Comparison of ENCODE assay signal across 8 cellular contexts in genomic region chr2:111264956-111265355, GRCh38.
A peak's percentile ranks its signal among the peaks of the same experiment; 100 is the strongest.
DNase-seq lines count a peak whose midpoint lies in the region; ATAC-seq, FAIRE-seq and TF ChIP-seq lines count a peak whose summit lies in the region.
"Not testable (repeated sequence)": the region's sequence is repeated elsewhere in the genome, so short reads cannot be mapped to it uniquely, and the experiment has no call there.

No MANE protein-coding gene starts in this region.

- not testable (repeated sequence) for TF ChIP-seq CTCF in endothelial cell of umbilical vein (IDR thresholded peaks at IDR 0.05; ENCODE audit: extremely low read depth in 1 of 2, insufficient read depth in 1 of 2, low read depth in 1 of 2, low read length in 2 of 2); osteocyte (IDR thresholded peaks at IDR 0.05); retinal pigment epithelial cell (conservative IDR thresholded peaks at IDR 0.05; ENCODE audit: low read depth, low read length)

- CTCF ChIA-PET in endothelial cell of umbilical vein (lab: Charles Lee), result not testable (repeated sequence)

- not testable (repeated sequence) for H2AFZ ChIP-seq in endothelial cell of umbilical vein (ENCODE audit: low read depth, low read length)

- H3K9me3 Mint-ChIP-seq in dendritic cell treated with granulocyte-macrophage colony-stimulating factor and Interleukin-4, amounts not matched to agents 40 ng/mL and 50 ng/mL, for 4 days; osteocyte (ENCODE audit: unreplicated experiment): not testable (repeated sequence)

- H3K27me3 ChIP-seq in endothelial cell of umbilical vein (ENCODE audit: control insufficient read depth in 2 of 2, insufficient read depth in 2 of 2, low read length in 2 of 2), result not testable (repeated sequence)

- H3K9me1 ChIP-seq in endothelial cell of umbilical vein (replicated peaks; ENCODE audit: control insufficient read depth, extremely low read depth, insufficient read depth, low read length), result not testable (repeated sequence)

- dilution Hi-C loops in endothelial cell of umbilical vein (cut with MboI; ENCODE audit: extremely low pct_ligation_motif_present, low sequenced_read_pairs), result not testable (repeated sequence)

- H3K9ac ChIP-seq in endothelial cell of umbilical vein (replicated peaks; ENCODE audit: extremely low read depth, insufficient read depth, low read length), result not testable (repeated sequence)

- H3K4me3 Mint-ChIP-seq in dendritic cell treated with granulocyte-macrophage colony-stimulating factor and Interleukin-4, amounts not matched to agents 40 ng/mL and 50 ng/mL, for 4 days; osteocyte (ENCODE audit: unreplicated experiment): not testable (repeated sequence)

- intact Hi-C loops in dendritic cell treated with granulocyte-macrophage colony-stimulating factor and Interleukin-4, amounts not matched to agents 40 ng/mL and 50 ng/mL, for 4 days (cut with micrococcal nuclease); endothelial cell of umbilical vein (cut with micrococcal nuclease); left ventricle myocardium superior (cut with micrococcal nuclease): not testable (repeated sequence)

- not testable (repeated sequence) for TF ChIP-seq POLR2A in endothelial cell of umbilical vein (IDR thresholded peaks at IDR 0.05; ENCODE audit: low read depth, low read length)

- DNase-seq in G401 (ENCODE audit: low spot score), result peak; percentile 11
- peak; percentile 34 to 52 for DNase-seq in dermis microvascular lymphatic vessel endothelial cell (ENCODE audit: low read depth in 2 of 2)
- DNase-seq in endothelial cell of umbilical vein (ENCODE audit: low read depth, low spot score), result not testable (repeated sequence)
- peak; percentile 33 for DNase-seq in left ventricle myocardium superior
- peak; percentile 44 for DNase-seq in left lobe of liver (ENCODE audit: low spot score)
- DNase-seq in osteocyte (ENCODE audit: extremely low spot score, unreplicated experiment), result peak; percentile 75
- peak; percentile 7 for DNase-seq in retinal pigment epithelial cell (ENCODE audit: low read depth)

- not testable (repeated sequence) for BruUV-seq in endothelial cell of umbilical vein (replicated peaks; lab: Mats Ljungman, UMichigan)

- H3K27ac ChIP-seq in endothelial cell of umbilical vein (ENCODE audit: insufficient read depth, low read depth, low read length), result not testable (repeated sequence)

- H3K27ac Mint-ChIP-seq in dendritic cell treated with granulocyte-macrophage colony-stimulating factor and Interleukin-4, amounts not matched to agents 40 ng/mL and 50 ng/mL, for 4 days, result peak overlapping the region; percentile 49
- not testable (repeated sequence) for H3K27ac Mint-ChIP-seq in osteocyte (ENCODE audit: unreplicated experiment)

- H3K4me1 Mint-ChIP-seq in dendritic cell treated with granulocyte-macrophage colony-stimulating factor and Interleukin-4, amounts not matched to agents 40 ng/mL and 50 ng/mL, for 4 days (ENCODE audit: low read depth); osteocyte (ENCODE audit: unreplicated experiment): not testable (repeated sequence)

- not testable (repeated sequence) for H3K27me3 Mint-ChIP-seq in dendritic cell treated with granulocyte-macrophage colony-stimulating factor and Interleukin-4, amounts not matched to agents 40 ng/mL and 50 ng/mL, for 4 days; osteocyte (ENCODE audit: unreplicated experiment)

- H3K36me3 Mint-ChIP-seq in dendritic cell treated with granulocyte-macrophage colony-stimulating factor and Interleukin-4, amounts not matched to agents 40 ng/mL and 50 ng/mL, for 4 days (ENCODE audit: low read depth); osteocyte (ENCODE audit: unreplicated experiment): not testable (repeated sequence)

- H4K20me1 ChIP-seq in endothelial cell of umbilical vein (replicated peaks; ENCODE audit: control insufficient read depth, extremely low read depth, insufficient read depth, low read length), result not testable (repeated sequence)

- not testable (repeated sequence) for H3K79me2 ChIP-seq in endothelial cell of umbilical vein (ENCODE audit: control insufficient read depth, insufficient read depth, low read length)

- POLR2A ChIA-PET in endothelial cell of umbilical vein (lab: Charles Lee), result not testable (repeated sequence)

- H3K9me3 ChIP-seq in endothelial cell of umbilical vein (replicated peaks; ENCODE audit: control insufficient read depth, insufficient read depth, low read length), result not testable (repeated sequence)

- peak; percentile 77 for FAIRE-seq in endothelial cell of umbilical vein (lab: Jason Lieb, UNC)

- H3K4me2 ChIP-seq in endothelial cell of umbilical vein (ENCODE audit: insufficient read depth, low read length), result not testable (repeated sequence)

- not testable (repeated sequence) for ATAC-seq in left ventricle myocardium superior, left lobe of liver

- not testable (repeated sequence) for H3K4me3 ChIP-seq in endothelial cell of umbilical vein (replicated peaks in 1 of 3; ENCODE audit: insufficient read depth in 1 of 3, low read depth in 1 of 3, low read length in 3 of 3); retinal pigment epithelial cell (ENCODE audit: low read length)

- in situ Hi-C loops in G401 (cut with HindIII; ENCODE audit: low sequenced_read_pairs), result not testable (repeated sequence)

- not testable (repeated sequence) for H3K36me3 ChIP-seq in endothelial cell of umbilical vein (ENCODE audit: control insufficient read depth in 2 of 2, extremely low read depth in 1 of 2, insufficient read depth in 2 of 2, low read length in 2 of 2)

- H3K4me1 ChIP-seq in endothelial cell of umbilical vein (ENCODE audit: control insufficient read depth, extremely low read depth, insufficient read depth, low read length), result not testable (repeated sequence)
